ENCODE assay signal across 8 cellular contexts in the genomic region with DNA sequence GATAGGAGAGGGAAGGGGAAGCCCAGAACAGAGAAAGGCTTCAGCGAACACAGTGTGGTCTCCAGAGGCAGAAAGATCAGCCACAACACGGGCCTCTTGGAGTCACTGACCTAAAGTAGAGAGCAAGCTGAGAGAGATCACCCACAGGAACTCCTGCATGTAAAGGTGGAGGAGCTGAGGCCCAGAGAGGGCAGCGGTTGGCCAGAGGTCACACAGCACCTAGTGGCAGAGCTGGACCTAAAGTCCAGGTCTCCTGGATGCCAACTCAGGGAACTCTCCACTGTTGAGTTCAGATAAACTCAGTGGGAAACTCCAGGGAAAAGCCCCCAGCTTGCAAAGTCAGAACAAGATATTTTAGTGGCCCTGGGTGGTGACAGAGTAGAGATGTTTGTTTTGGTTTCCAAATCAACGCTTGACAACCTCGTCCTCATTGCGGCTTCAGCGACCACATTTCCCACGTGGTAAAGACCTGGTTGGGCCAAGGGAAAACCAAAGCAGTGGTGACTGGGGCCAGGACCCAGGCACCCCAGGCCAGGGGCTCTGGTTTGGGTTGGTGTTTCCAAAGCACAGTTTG. TPM values are rescaled to one million over a fixed set of nuclear protein-coding genes. Genes with fewer than 3 reads are reported as not detected.
A peak's percentile ranks its signal among the peaks of the same experiment; 100 is the strongest.
DNase-seq lines count a peak whose midpoint lies in the region; ATAC-seq and TF ChIP-seq lines count a peak whose summit lies in the region.

No MANE protein-coding gene starts in this region.

- no TSS peak for BruUV-seq in Calu3 (replicated peaks; lab: Mats Ljungman, UMichigan)

- DNase-seq in NAMALWA (ENCODE audit: low spot score), result peak; percentile 34
- DNase-seq in activated T-helper 2 cell treated with anti-CD3 and anti-CD28 coated beads, Interferon-gamma antibody, Interleukin-2, Interleukin-4, amounts not matched to agents 10 μg/mL and 5 μg/mL and 100 μg/mL, durations not matched to agents 14 hours and 24 hours and 36 hours (ENCODE audit: low spot score), result peak; percentile 88
- peak; percentile 60 to 73 for DNase-seq in memory B cell (ENCODE audit: low spot score in 2 of 2)
- DNase-seq in stimulated activated effector memory CD8-positive, alpha-beta T cell treated with anti-CD3 and anti-CD28 coated beads, Interleukin-12 subunit alpha, Interleukin-12 subunit beta, amount 100 ng/mL, for 72 hours (ENCODE audit: low spot score in 2 of 2), result peak; percentile 81 to 96
- DNase-seq in NCI-H2029 (lab: John Stamatoyannopoulos, UW), result no peak
- DNase-seq in Calu3, result no peak
- no peak for DNase-seq in omental fat pad (ENCODE audit: low spot score)

- H3K4me1 Mint-ChIP-seq in activated T-helper 2 cell treated with anti-CD3 and anti-CD28 coated beads, Interferon-gamma antibody, Interleukin-2, Interleukin-4, amounts not matched to agents 10 μg/mL and 5 μg/mL and 100 μg/mL, durations not matched to agents 14 hours and 24 hours and 36 hours (ENCODE audit: low read depth), result peaks cover 80% of the 10 kb centered on the region
- peaks cover 59% of the 10 kb centered on the region for H3K4me1 Mint-ChIP-seq in memory B cell
- H3K4me1 Mint-ChIP-seq in stimulated activated effector memory CD8-positive, alpha-beta T cell treated with anti-CD3 and anti-CD28 coated beads, Interleukin-12 subunit alpha, Interleukin-12 subunit beta, amount 100 ng/mL, for 72 hours, result peaks cover 81% of the 10 kb centered on the region
- H3K4me1 Mint-ChIP-seq in Calu3 (ENCODE audit: low read depth, unreplicated experiment), result peaks cover 9% of the 10 kb centered on the region

- H3K27ac Mint-ChIP-seq in activated T-helper 2 cell treated with anti-CD3 and anti-CD28 coated beads, Interferon-gamma antibody, Interleukin-2, Interleukin-4, amounts not matched to agents 10 μg/mL and 5 μg/mL and 100 μg/mL, durations not matched to agents 14 hours and 24 hours and 36 hours, result peak overlapping the region; percentile 96
- peak overlapping the region; percentile 100 for H3K27ac Mint-ChIP-seq in memory B cell
- peak overlapping the region; percentile 99 for H3K27ac Mint-ChIP-seq in stimulated activated effector memory CD8-positive, alpha-beta T cell treated with anti-CD3 and anti-CD28 coated beads, Interleukin-12 subunit alpha, Interleukin-12 subunit beta, amount 100 ng/mL, for 72 hours
- no peak overlapping the region for H3K27ac Mint-ChIP-seq in Calu3 (ENCODE audit: unreplicated experiment)

- intact Hi-C loops in activated T-helper 2 cell treated with anti-CD3 and anti-CD28 coated beads, Interferon-gamma antibody, Interleukin-2, Interleukin-4, amounts not matched to agents 10 μg/mL and 5 μg/mL and 100 μg/mL, durations not matched to agents 14 hours and 24 hours and 36 hours (cut with micrococcal nuclease), result loop anchor here (1.0 to 5.0 kb wide), 5 partner anchors 26 to 255 kb away; no protein-coding TSS in a partner anchor
- intact Hi-C loops in Calu3 (cut with micrococcal nuclease; ENCODE audit: unreplicated experiment), result loop anchor here (10.0 kb wide), 1 partner anchor 47 kb away; a partner anchor contains a TSS

- peak; percentile 46 for ATAC-seq in GM21717 (IDR thresholded peaks at IDR 0.05; ENCODE audit: unreplicated experiment)
- peak; percentile 58 for ATAC-seq in memory B cell (ENCODE audit: low read depth)
- peak; percentile 73 for ATAC-seq in stimulated activated effector memory CD8-positive, alpha-beta T cell treated with anti-CD3 and anti-CD28 coated beads, Interleukin-12 subunit alpha, Interleukin-12 subunit beta, amount 100 ng/mL, for 72 hours
- no peak for ATAC-seq in omental fat pad (ENCODE audit: low FRiP score)

- TF ChIP-seq CTCF in Calu3 (IDR thresholded peaks at IDR 0.05; ENCODE audit: unreplicated experiment) (no peak), omental fat pad (IDR thresholded peaks at IDR 0.05) (no peak)

- CTCF ChIA-PET in Calu3 (lab: Charles Lee), result no interaction called here

- no peaks in the 10 kb centered on the region for H3K9me3 Mint-ChIP-seq in activated T-helper 2 cell treated with anti-CD3 and anti-CD28 coated beads, Interferon-gamma antibody, Interleukin-2, Interleukin-4, amounts not matched to agents 10 μg/mL and 5 μg/mL and 100 μg/mL, durations not matched to agents 14 hours and 24 hours and 36 hours
- H3K9me3 Mint-ChIP-seq in memory B cell (no peaks in the 10 kb centered on the region), Calu3 (ENCODE audit: low read depth, unreplicated experiment) (no peaks in the 10 kb centered on the region)
- no peaks in the 10 kb centered on the region for H3K9me3 Mint-ChIP-seq in stimulated activated effector memory CD8-positive, alpha-beta T cell treated with anti-CD3 and anti-CD28 coated beads, Interleukin-12 subunit alpha, Interleukin-12 subunit beta, amount 100 ng/mL, for 72 hours

- peaks cover 39% of the 10 kb centered on the region for H3K36me3 Mint-ChIP-seq in activated T-helper 2 cell treated with anti-CD3 and anti-CD28 coated beads, Interferon-gamma antibody, Interleukin-2, Interleukin-4, amounts not matched to agents 10 μg/mL and 5 μg/mL and 100 μg/mL, durations not matched to agents 14 hours and 24 hours and 36 hours (ENCODE audit: low read depth)
- no peaks in the 10 kb centered on the region for H3K36me3 Mint-ChIP-seq in memory B cell
- H3K36me3 Mint-ChIP-seq in stimulated activated effector memory CD8-positive, alpha-beta T cell treated with anti-CD3 and anti-CD28 coated beads, Interleukin-12 subunit alpha, Interleukin-12 subunit beta, amount 100 ng/mL, for 72 hours, result peaks cover 78% of the 10 kb centered on the region
- peaks cover 5% of the 10 kb centered on the region for H3K36me3 Mint-ChIP-seq in Calu3 (ENCODE audit: insufficient read depth, unreplicated experiment)

- peak overlapping the region; percentile 73 for H3K4me3 Mint-ChIP-seq in activated T-helper 2 cell treated with anti-CD3 and anti-CD28 coated beads, Interferon-gamma antibody, Interleukin-2, Interleukin-4, amounts not matched to agents 10 μg/mL and 5 μg/mL and 100 μg/mL, durations not matched to agents 14 hours and 24 hours and 36 hours (ENCODE audit: low read depth)
- H3K4me3 Mint-ChIP-seq in memory B cell (peak overlapping the region; percentile 88), Calu3 (ENCODE audit: low read depth, unreplicated experiment) (no peak overlapping the region)
- peak overlapping the region; percentile 79 for H3K4me3 Mint-ChIP-seq in stimulated activated effector memory CD8-positive, alpha-beta T cell treated with anti-CD3 and anti-CD28 coated beads, Interleukin-12 subunit alpha, Interleukin-12 subunit beta, amount 100 ng/mL, for 72 hours

- H3K27me3 Mint-ChIP-seq in activated T-helper 2 cell treated with anti-CD3 and anti-CD28 coated beads, Interferon-gamma antibody, Interleukin-2, Interleukin-4, amounts not matched to agents 10 μg/mL and 5 μg/mL and 100 μg/mL, durations not matched to agents 14 hours and 24 hours and 36 hours (ENCODE audit: low read depth), result no peaks in the 10 kb centered on the region
- H3K27me3 Mint-ChIP-seq in memory B cell (no peaks in the 10 kb centered on the region), Calu3 (ENCODE audit: unreplicated experiment) (no peaks in the 10 kb centered on the region)

RNA-seq across cellular contexts. Expression of a gene that starts 4.6 kb away (rescaled TPM):
- 48.5 and 49.4 TPM in 2 replicates for total RNA-seq in activated T-helper 2 cell treated with anti-CD3 and anti-CD28 coated beads, Interferon-gamma antibody, Interleukin-2, Interleukin-4, amounts not matched to agents 10 μg/mL and 5 μg/mL and 100 μg/mL, durations not matched to agents 14 hours and 24 hours and 36 hours
- total RNA-seq in Calu3 (2022) (6.6 and 13.0 TPM in 2 replicates), omental fat pad (10 to 100 TPM in 1 of 4 donors, 1 to 10 TPM in 3; 2.3 to 12.9 (median 7.7) TPM)

RNA-seq across cellular contexts. Expression of a gene that starts 49.5 kb away (rescaled TPM):
- total RNA-seq in activated T-helper 2 cell treated with anti-CD3 and anti-CD28 coated beads, Interferon-gamma antibody, Interleukin-2, Interleukin-4, amounts not matched to agents 10 μg/mL and 5 μg/mL and 100 μg/mL, durations not matched to agents 14 hours and 24 hours and 36 hours, result 4.4 and 5.0 TPM in 2 replicates
- total RNA-seq in Calu3 (2022) (10.1 and 10.7 TPM in 2 replicates), omental fat pad (10 to 100 TPM; 22.2 to 96.8 (median 67.3) TPM)

Comparison
In these comparisons a context has a peak if more than half of its experiments do, and no peak if none do; other contexts are left out.
1. DNase-seq: peak in NAMALWA (single experiment), activated T-helper 2 cell treated with anti-CD3 and anti-CD28 coated beads, Interferon-gamma antibody, Interleukin-2, Interleukin-4, amounts not matched to agents 10 μg/mL and 5 μg/mL and 100 μg/mL, durations not matched to agents 14 hours and 24 hours and 36 hours (single experiment), memory B cell (2 of 2) and stimulated activated effector memory CD8-positive, alpha-beta T cell treated with anti-CD3 and anti-CD28 coated beads, Interleukin-12 subunit alpha, Interleukin-12 subunit beta, amount 100 ng/mL, for 72 hours (2 of 2); none in NCI-H2029 (single experiment), Calu3 (single experiment) and omental fat pad (single experiment).